ENCODE assay signal across 1 cellular context in the genomic region with DNA sequence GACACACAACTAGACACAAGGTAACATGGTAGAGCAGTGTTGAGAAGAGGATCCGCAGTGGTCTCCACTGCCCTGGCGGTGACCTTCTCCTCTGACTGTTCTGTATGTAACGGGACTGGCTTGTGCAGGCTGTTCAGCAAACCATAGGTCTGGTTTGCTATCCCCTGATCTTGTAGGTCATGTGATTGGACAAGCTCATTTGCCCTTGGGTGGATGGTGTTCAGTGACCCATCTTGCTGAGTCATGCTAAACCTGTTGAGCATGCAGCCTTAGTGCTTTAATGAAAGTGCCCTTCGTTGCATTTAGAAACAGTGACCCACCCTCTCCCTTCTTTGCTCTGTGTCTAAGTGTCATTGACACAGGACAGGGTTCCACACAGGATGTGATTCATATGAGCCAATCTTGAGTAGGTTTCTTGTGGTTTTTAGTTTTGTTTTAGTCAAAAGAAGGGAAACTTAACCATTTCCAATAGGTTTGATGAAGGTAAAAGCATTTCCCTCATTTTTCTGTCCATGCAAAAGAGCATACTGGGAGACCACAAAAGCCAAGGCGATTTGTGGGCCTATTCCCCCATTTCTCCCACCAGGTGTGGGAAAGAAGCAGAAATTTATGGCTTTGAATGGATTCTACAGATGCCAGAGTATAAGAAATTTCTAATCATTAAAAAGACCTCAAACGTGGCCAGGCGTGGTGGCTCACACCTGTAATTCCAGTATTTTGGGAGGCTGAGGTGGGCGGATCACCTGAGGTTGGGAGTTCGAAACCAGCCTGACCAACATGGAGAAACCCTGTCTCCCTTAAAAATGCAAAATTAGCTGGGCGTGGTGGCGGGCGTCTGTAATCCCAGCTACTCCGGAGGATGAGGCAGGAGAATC.
TF ChIP-seq lines count a peak whose summit lies in the region.

No MANE protein-coding gene starts in this region.

TF ChIP-seq in GM12878, 131 proteins besides CTCF, POLR2A, EP300 and RAD21 (continued from another document):
- TF ChIP-seq, protein P1, sequence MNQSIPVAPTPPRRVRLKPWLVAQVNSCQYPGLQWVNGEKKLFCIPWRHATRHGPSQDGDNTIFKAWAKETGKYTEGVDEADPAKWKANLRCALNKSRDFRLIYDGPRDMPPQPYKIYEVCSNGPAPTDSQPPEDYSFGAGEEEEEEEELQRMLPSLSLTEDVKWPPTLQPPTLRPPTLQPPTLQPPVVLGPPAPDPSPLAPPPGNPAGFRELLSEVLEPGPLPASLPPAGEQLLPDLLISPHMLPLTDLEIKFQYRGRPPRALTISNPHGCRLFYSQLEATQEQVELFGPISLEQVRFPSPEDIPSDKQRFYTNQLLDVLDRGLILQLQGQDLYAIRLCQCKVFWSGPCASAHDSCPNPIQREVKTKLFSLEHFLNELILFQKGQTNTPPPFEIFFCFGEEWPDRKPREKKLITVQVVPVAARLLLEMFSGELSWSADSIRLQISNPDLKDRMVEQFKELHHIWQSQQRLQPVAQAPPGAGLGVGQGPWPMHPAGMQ (IDR thresholded peaks at IDR 0.05; ENCODE audit: borderline replicate concordance), result no peak; the same call in 1 of the 2 replicates
- TF ChIP-seq HCFC1 (IDR thresholded peaks at IDR 0.05; ENCODE audit: low read length), result peak; percentile 46
- TF ChIP-seq, protein P2, sequence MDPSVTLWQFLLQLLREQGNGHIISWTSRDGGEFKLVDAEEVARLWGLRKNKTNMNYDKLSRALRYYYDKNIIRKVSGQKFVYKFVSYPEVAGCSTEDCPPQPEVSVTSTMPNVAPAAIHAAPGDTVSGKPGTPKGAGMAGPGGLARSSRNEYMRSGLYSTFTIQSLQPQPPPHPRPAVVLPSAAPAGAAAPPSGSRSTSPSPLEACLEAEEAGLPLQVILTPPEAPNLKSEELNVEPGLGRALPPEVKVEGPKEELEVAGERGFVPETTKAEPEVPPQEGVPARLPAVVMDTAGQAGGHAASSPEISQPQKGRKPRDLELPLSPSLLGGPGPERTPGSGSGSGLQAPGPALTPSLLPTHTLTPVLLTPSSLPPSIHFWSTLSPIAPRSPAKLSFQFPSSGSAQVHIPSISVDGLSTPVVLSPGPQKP (IDR thresholded peaks at IDR 0.05; ENCODE audit: low read depth, low read length), result no peak; the same call in 1 of the 2 replicates
- peak; percentile 74; the same call in 1 of the 2 replicates for TF ChIP-seq TARDBP (IDR thresholded peaks at IDR 0.05; ENCODE audit: borderline replicate concordance)
- no peak for TF ChIP-seq YBX1 (IDR thresholded peaks at IDR 0.05)
- peak; percentile 89 for TF ChIP-seq TCF12 (IDR thresholded peaks at IDR 0.05; ENCODE audit: low read depth, low read length)
- TF ChIP-seq, protein P3, sequence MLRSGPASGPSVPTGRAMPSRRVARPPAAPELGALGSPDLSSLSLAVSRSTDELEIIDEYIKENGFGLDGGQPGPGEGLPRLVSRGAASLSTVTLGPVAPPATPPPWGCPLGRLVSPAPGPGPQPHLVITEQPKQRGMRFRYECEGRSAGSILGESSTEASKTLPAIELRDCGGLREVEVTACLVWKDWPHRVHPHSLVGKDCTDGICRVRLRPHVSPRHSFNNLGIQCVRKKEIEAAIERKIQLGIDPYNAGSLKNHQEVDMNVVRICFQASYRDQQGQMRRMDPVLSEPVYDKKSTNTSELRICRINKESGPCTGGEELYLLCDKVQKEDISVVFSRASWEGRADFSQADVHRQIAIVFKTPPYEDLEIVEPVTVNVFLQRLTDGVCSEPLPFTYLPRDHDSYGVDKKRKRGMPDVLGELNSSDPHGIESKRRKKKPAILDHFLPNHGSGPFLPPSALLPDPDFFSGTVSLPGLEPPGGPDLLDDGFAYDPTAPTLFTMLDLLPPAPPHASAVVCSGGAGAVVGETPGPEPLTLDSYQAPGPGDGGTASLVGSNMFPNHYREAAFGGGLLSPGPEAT (IDR thresholded peaks at IDR 0.05; ENCODE audit: low read depth), result peak; percentile 91
- TF ChIP-seq, protein P4, sequence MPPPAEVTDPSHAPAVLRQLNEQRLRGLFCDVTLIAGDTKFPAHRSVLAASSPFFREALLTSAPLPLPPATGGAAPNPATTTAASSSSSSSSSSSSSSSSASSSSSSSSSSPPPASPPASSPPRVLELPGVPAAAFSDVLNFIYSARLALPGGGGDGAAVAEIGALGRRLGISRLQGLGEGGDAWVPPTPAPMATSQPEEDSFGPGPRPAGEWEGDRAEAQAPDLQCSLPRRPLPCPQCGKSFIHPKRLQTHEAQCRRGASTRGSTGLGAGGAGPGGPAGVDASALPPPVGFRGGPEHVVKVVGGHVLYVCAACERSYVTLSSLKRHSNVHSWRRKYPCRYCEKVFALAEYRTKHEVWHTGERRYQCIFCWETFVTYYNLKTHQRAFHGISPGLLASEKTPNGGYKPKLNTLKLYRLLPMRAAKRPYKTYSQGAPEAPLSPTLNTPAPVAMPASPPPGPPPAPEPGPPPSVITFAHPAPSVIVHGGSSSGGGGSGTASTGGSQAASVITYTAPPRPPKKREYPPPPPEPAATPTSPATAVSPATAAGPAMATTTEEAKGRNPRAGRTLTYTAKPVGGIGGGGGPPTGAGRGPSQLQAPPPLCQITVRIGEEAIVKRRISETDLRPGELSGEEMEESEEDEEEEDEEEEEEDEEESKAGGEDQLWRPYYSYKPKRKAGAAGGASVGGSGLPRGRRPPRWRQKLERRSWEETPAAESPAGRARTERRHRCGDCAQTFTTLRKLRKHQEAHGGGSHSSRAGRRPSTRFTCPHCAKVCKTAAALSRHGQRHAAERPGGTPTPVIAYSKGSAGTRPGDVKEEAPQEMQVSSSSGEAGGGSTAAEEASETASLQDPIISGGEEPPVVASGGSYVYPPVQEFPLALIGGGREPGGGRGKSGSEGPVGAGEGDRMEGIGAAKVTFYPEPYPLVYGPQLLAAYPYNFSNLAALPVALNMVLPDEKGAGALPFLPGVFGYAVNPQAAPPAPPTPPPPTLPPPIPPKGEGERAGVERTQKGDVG (CRISPR knock-in tag; IDR thresholded peaks at IDR 0.05), result no peak
- 0 out of 2 replicates have a peak, but pooled peaks have one; percentile 13 for TF ChIP-seq SMC3 (IDR thresholded peaks at IDR 0.05; ENCODE audit: borderline replicate concordance, low read length)
- peak; percentile 99 for TF ChIP-seq ESRRA (IDR thresholded peaks at IDR 0.05; ENCODE audit: low read length)
- peak; percentile 55; the same call in 1 of the 2 replicates for TF ChIP-seq SIN3A (IDR thresholded peaks at IDR 0.05; ENCODE audit: low read depth, low read length)
- TF ChIP-seq CBFB (IDR thresholded peaks at IDR 0.05; ENCODE audit: low read depth), result peak; percentile 86
- TF ChIP-seq IRF4 (IDR thresholded peaks at IDR 0.05; ENCODE audit: low read depth, low read length), result peak; percentile 93
- peak; percentile 92 for TF ChIP-seq RAD51 (IDR thresholded peaks at IDR 0.05)
- TF ChIP-seq, protein P5, sequence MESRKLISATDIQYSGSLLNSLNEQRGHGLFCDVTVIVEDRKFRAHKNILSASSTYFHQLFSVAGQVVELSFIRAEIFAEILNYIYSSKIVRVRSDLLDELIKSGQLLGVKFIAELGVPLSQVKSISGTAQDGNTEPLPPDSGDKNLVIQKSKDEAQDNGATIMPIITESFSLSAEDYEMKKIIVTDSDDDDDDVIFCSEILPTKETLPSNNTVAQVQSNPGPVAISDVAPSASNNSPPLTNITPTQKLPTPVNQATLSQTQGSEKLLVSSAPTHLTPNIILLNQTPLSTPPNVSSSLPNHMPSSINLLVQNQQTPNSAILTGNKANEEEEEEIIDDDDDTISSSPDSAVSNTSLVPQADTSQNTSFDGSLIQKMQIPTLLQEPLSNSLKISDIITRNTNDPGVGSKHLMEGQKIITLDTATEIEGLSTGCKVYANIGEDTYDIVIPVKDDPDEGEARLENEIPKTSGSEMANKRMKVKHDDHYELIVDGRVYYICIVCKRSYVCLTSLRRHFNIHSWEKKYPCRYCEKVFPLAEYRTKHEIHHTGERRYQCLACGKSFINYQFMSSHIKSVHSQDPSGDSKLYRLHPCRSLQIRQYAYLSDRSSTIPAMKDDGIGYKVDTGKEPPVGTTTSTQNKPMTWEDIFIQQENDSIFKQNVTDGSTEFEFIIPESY (IDR thresholded peaks at IDR 0.05), result peak; percentile 92
- TF ChIP-seq, protein P6, sequence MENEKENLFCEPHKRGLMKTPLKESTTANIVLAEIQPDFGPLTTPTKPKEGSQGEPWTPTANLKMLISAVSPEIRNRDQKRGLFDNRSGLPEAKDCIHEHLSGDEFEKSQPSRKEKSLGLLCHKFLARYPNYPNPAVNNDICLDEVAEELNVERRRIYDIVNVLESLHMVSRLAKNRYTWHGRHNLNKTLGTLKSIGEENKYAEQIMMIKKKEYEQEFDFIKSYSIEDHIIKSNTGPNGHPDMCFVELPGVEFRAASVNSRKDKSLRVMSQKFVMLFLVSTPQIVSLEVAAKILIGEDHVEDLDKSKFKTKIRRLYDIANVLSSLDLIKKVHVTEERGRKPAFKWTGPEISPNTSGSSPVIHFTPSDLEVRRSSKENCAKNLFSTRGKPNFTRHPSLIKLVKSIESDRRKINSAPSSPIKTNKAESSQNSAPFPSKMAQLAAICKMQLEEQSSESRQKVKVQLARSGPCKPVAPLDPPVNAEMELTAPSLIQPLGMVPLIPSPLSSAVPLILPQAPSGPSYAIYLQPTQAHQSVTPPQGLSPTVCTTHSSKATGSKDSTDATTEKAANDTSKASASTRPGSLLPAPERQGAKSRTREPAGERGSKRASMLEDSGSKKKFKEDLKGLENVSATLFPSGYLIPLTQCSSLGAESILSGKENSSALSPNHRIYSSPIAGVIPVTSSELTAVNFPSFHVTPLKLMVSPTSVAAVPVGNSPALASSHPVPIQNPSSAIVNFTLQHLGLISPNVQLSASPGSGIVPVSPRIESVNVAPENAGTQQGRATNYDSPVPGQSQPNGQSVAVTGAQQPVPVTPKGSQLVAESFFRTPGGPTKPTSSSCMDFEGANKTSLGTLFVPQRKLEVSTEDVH (IDR thresholded peaks at IDR 0.05; ENCODE audit: low read depth, partially characterized antibody), result peak; percentile 37
- peak; percentile 92 for TF ChIP-seq NR2F1 (conservative IDR thresholded peaks at IDR 0.05)
- no peak for TF ChIP-seq KDM1A (IDR thresholded peaks at IDR 0.05; ENCODE audit: borderline replicate concordance)
- TF ChIP-seq SUPT20H (IDR thresholded peaks at IDR 0.05; ENCODE audit: borderline replicate concordance, control insufficient read depth, low read depth, low read length), result no peak
- no peak for TF ChIP-seq HDAC6 (IDR thresholded peaks at IDR 0.05; ENCODE audit: unreplicated experiment)
- TF ChIP-seq DPF2 (IDR thresholded peaks at IDR 0.05), result peak; percentile 88
- peak; percentile 90 for TF ChIP-seq YY1 (IDR thresholded peaks at IDR 0.05; ENCODE audit: low read depth, low read length)
